28 cellular contexts compared by ENCODE assay signal in genomic region chr9:73059304-73059703, GRCh38.
"Had no signal": no experiment of that assay in that cellular context is flagged by ENCODE, and none has a peak within 500 bp of the region (broad histone marks: within the 10 kb centered on the region; RNA-seq: fewer than 3 reads in every experiment).

No MANE protein-coding gene starts in this region.

- DNase-seq: activated CD4-positive, alpha-beta T cell treated with anti-CD3 and anti-CD28 coated beads for 36 hours; activated CD4-positive, alpha-beta T cell treated with anti-CD3 and anti-CD28 coated beads, Interleukin-2, amount 10 ng/mL, durations not matched to agents 7 days and 5 days; activated CD4-positive, alpha-beta T cell treated with anti-CD3 and anti-CD28 coated beads, Interleukin-2, amount 50 U/mL, for 48 hours; activated CD8-positive, alpha-beta T cell treated with anti-CD3 and anti-CD28 coated beads, Interleukin-2, amount 10 ng/mL, durations not matched to agents 7 days and 5 days; activated gamma-delta T cell treated with Interleukin-2 at 50 U/mL for 16 hours; activated naive CD4-positive, alpha-beta T cell treated with anti-CD3 and anti-CD28 coated beads for 36 hours; activated T-cell treated with anti-CD3 and anti-CD28 coated beads, Interleukin-2, amount 50 U/mL, for 4 hours; adrenal gland; body of pancreas; Kasumi-1; MG63; NCI-H1048; NCI-H1105 treated with DMSO at 0.1 percent for 48 hours; NCI-H146; NCI-H187; NCI-H2029 treated with DMSO at 0.1 percent for 48 hours; NCI-H2107; NCI-H226; NCI-H446 treated with DMSO at 0.1 percent for 48 hours; SHP77; T1000 had no signal

- H3K4me3 ChIP-seq: adrenal gland, body of pancreas, breast epithelium, coronary artery, MG63, SJSA1 had no signal

- H3K4me1 ChIP-seq: adrenal gland, body of pancreas, breast epithelium had no signal

- ATAC-seq: activated CD4-positive, alpha-beta T cell treated with anti-CD3 and anti-CD28 coated beads for 36 hours; activated CD4-positive, CD25-positive, alpha-beta regulatory T cell treated with anti-CD3 and anti-CD28 coated beads, Interleukin-2, amount 50 U/mL, for 24 hours; activated CD8-positive, alpha-beta T cell treated with anti-CD3 and anti-CD28 coated beads, Interleukin-2, amount 10 ng/mL, durations not matched to agents 7 days and 5 days; activated naive CD4-positive, alpha-beta T cell treated with anti-CD3 and anti-CD28 coated beads, Interleukin-2, amount 50 U/mL, for 72 hours; activated T-cell treated with anti-CD3 and anti-CD28 coated beads, Interleukin-2, amount 50 U/mL, for 4 hours; body of pancreas; Panc1; WTC11 had no signal

- H3K36me3 ChIP-seq: adrenal gland, breast epithelium, MG63, SJSA1 had no signal

- H3K27me3 ChIP-seq: adrenal gland, body of pancreas, breast epithelium, MG63, SJSA1 had no signal

- H3K9me3 ChIP-seq: adrenal gland, body of pancreas, breast epithelium, MG63, SJSA1 had no signal

- H3K27ac ChIP-seq: adrenal gland, body of pancreas, breast epithelium, coronary artery, SJSA1 had no signal
